ENCODE assay signal across 8 cellular contexts in genomic region chr17:10197721-10198508, GRCh38. TPM values are rescaled to one million over a fixed set of nuclear protein-coding genes. Genes with fewer than 3 reads are reported as not detected.
DNase-seq lines count a peak whose midpoint lies in the region; ATAC-seq lines count a peak whose summit lies in the region.

No MANE protein-coding gene starts in this region.

- DNase-seq in NCI-H82 (lab: John Stamatoyannopoulos, UW) = peak; percentile 28
- no peak for DNase-seq in NCI-H82 treated with DMSO at 0.1 percent for 48 hours (lab: John Stamatoyannopoulos, UW; ENCODE audit: unreplicated experiment)
- DNase-seq in activated T-cell treated with anti-CD3 and anti-CD28 coated beads, Interleukin-2, amount 50 U/mL, for 72 hours = peak; percentile 2 to 6
- peak; percentile 79 for DNase-seq in islet precursor cell
- DNase-seq in SKM-1 (lab: John Stamatoyannopoulos, UW; ENCODE audit: unreplicated experiment) = no peak
- no peak for DNase-seq in SHP77 (lab: John Stamatoyannopoulos, UW)
- DNase-seq in Karpas-422 = no peak

- no peaks in the 10 kb centered on the region for H3K79me2 ChIP-seq in Karpas-422 (ENCODE audit: low read length)

- H3K9me3 Mint-ChIP-seq in activated T-cell treated with anti-CD3 and anti-CD28 coated beads, Interleukin-2, amount 50 U/mL, for 72 hours = peaks cover 10 to 14% of the 10 kb centered on the region in 2 donors

- H3K9ac ChIP-seq in subcutaneous abdominal adipose tissue (ENCODE audit: low read length in 5 of 5) (peak overlapping the region in 4 of 5 donors; percentile 54 to 75 (median 66)), Karpas-422 (ENCODE audit: low read length) (no peak overlapping the region)

- no peak overlapping the region for H3K4me2 ChIP-seq in Karpas-422 (ENCODE audit: low read depth, low read length, poor library complexity, severe bottlenecking)

- peak overlapping the region; percentile 32 to 54 for H3K4me3 Mint-ChIP-seq in activated T-cell treated with anti-CD3 and anti-CD28 coated beads, Interleukin-2, amount 50 U/mL, for 72 hours

- peaks cover 7 to 17% of the 10 kb centered on the region in 2 donors for H3K36me3 Mint-ChIP-seq in activated T-cell treated with anti-CD3 and anti-CD28 coated beads, Interleukin-2, amount 50 U/mL, for 72 hours (ENCODE audit: insufficient read depth in 2 of 2)

- H3K9me3 ChIP-seq in subcutaneous abdominal adipose tissue (ENCODE audit: control insufficient read depth in 5 of 5, low read length in 5 of 5) (peaks cover 7 to 23% (median 14%) of the 10 kb centered on the region in 5 donors), Karpas-422 (ENCODE audit: low read length) (peaks cover 16% of the 10 kb centered on the region)

- H3K27ac Mint-ChIP-seq in activated T-cell treated with anti-CD3 and anti-CD28 coated beads, Interleukin-2, amount 50 U/mL, for 72 hours = no peak overlapping the region

- no peaks in the 10 kb centered on the region for H3K9me2 ChIP-seq in Karpas-422 (replicated peaks; ENCODE audit: insufficient read depth, low read length)

- H3K27ac ChIP-seq in subcutaneous abdominal adipose tissue (ENCODE audit: low read depth, low read length) (no peak overlapping the region), Karpas-422 (ENCODE audit: low read length) (no peak overlapping the region)

- H3K4me1 Mint-ChIP-seq in activated T-cell treated with anti-CD3 and anti-CD28 coated beads, Interleukin-2, amount 50 U/mL, for 72 hours (ENCODE audit: low read depth) = no peaks in the 10 kb centered on the region

- ATAC-seq in activated T-cell treated with anti-CD3 and anti-CD28 coated beads, Interleukin-2, amount 50 U/mL, for 72 hours (replicated peaks in 1 of 2) = peak in 1 of 2 donors; percentile 20

- H3K4me3 ChIP-seq in subcutaneous abdominal adipose tissue (ENCODE audit: low read depth in 1 of 5, low read length in 5 of 5) (peak overlapping the region in 4 of 5 donors; percentile 68 to 78 (median 74)), Karpas-422 (ENCODE audit: low read length) (no peak overlapping the region)

- H3K27me3 ChIP-seq in subcutaneous abdominal adipose tissue (ENCODE audit: control insufficient read depth in 5 of 5, insufficient read depth in 4 of 5, low read length in 5 of 5) (peaks cover 4 to 20% (median 13%) of the 10 kb centered on the region in 5 donors), Karpas-422 (ENCODE audit: low read length) (no peaks in the 10 kb centered on the region)

- H3K36me3 ChIP-seq in subcutaneous abdominal adipose tissue (ENCODE audit: control insufficient read depth in 5 of 5, insufficient read depth in 5 of 5, low read length in 5 of 5) (no peaks in the 10 kb centered on the region), Karpas-422 (ENCODE audit: insufficient read depth, low read length) (no peaks in the 10 kb centered on the region; the same call in 1 of the 2 replicates)

- H4K20me1 ChIP-seq in Karpas-422 (ENCODE audit: insufficient read depth, low read depth, low read length) = no peaks in the 10 kb centered on the region

- peaks cover 35% of the 10 kb centered on the region for H3K27me3 Mint-ChIP-seq in activated T-cell treated with anti-CD3 and anti-CD28 coated beads, Interleukin-2, amount 50 U/mL, for 72 hours (ENCODE audit: low read depth)

- H3K4me1 ChIP-seq in subcutaneous abdominal adipose tissue (ENCODE audit: control insufficient read depth in 5 of 5, insufficient read depth in 5 of 5, low read length in 5 of 5) (peaks cover 0 to 39% (median 24%) of the 10 kb centered on the region in 5 donors), Karpas-422 (ENCODE audit: low read length) (no peaks in the 10 kb centered on the region)

- H2AFZ ChIP-seq in Karpas-422 (ENCODE audit: low read length) = no peak overlapping the region

RNA-seq across cellular contexts. Expression of gene GAS7, which starts 0.5 kb away (rescaled TPM):
- total RNA-seq in activated T-cell treated with anti-CD3 and anti-CD28 coated beads, Interleukin-2, amount 50 U/mL, for 72 hours = 1 to 10 TPM in 1 of 2 donors, under 1 TPM in 1; 0.72 to 1.3 TPM
- 79.9 and 80.1 TPM in 2 replicates for total RNA-seq in Karpas-422 (2014; rRNA removed; shearing (Covaris generic); ENCODE audit: low replicate concordance)

Comparison
In these comparisons a context has a peak if more than half of its experiments do, and no peak if none do; other contexts are left out.
1. DNase-seq: peak in NCI-H82 (single experiment), activated T-cell treated with anti-CD3 and anti-CD28 coated beads, Interleukin-2, amount 50 U/mL, for 72 hours (2 of 2) and islet precursor cell (single experiment); none in NCI-H82 treated with DMSO at 0.1 percent for 48 hours (single experiment), SKM-1 (single experiment), SHP77 (0 of 2) and Karpas-422 (single experiment).
2. RNA of gene GAS7, which starts 0.5 kb away (total RNA-seq): 79.9 to 80.1 TPM in Karpas-422; 0.72 to 1.3 TPM in activated T-cell treated with anti-CD3 and anti-CD28 coated beads, Interleukin-2, amount 50 U/mL, for 72 hours; every median in the first group is over 10 times any median in the second.